15 cellular contexts compared by ENCODE assay signal in genomic region chrX:53930513-53931380, GRCh38.
DNase-seq lines count a peak whose midpoint lies in the region; ATAC-seq and TF ChIP-seq lines count a peak whose summit lies in the region.
"Had no signal": no experiment of that assay in that cellular context is flagged by ENCODE, and none has a peak within 500 bp of the region (broad histone marks: within the 10 kb centered on the region; RNA-seq: fewer than 3 reads in every experiment).

No MANE protein-coding gene starts in this region.

- H3K4me1 Mint-ChIP-seq in activated naive CD4-positive, alpha-beta T cell treated with anti-CD3 and anti-CD28 coated beads for 36 hours (ENCODE audit: low read depth) = peaks cover 13% of the 10 kb centered on the region
- H3K4me1 Mint-ChIP-seq in activated naive CD4-positive, alpha-beta T cell treated with anti-CD3 and anti-CD28 coated beads, Interleukin-2, amount 10 ng/mL, durations not matched to agents 7 days and 5 days = peaks cover 13% of the 10 kb centered on the region
- peaks cover 5% of the 10 kb centered on the region for H3K4me1 Mint-ChIP-seq in stimulated activated effector memory CD8-positive, alpha-beta T cell treated with anti-CD3 and anti-CD28 coated beads, Interleukin-12 subunit alpha, Interleukin-12 subunit beta, amount 100 ng/mL, for 72 hours

- intact Hi-C loops in activated naive CD4-positive, alpha-beta T cell treated with anti-CD3 and anti-CD28 coated beads for 36 hours (cut with micrococcal nuclease) = no loop called here
- intact Hi-C loops in left ventricle myocardium superior (cut with micrococcal nuclease) = no loop called here
- intact Hi-C loops in uterus (cut with DNase I; ENCODE audit: low total_unique reads) = no loop called here

- peak; percentile 32 for ATAC-seq in stimulated activated effector memory CD8-positive, alpha-beta T cell treated with anti-CD3 and anti-CD28 coated beads, Interleukin-12 subunit alpha, Interleukin-12 subunit beta, amount 100 ng/mL, for 72 hours
- ATAC-seq in GM18511 (IDR thresholded peaks at IDR 0.05; ENCODE audit: unreplicated experiment) = no peak
- ATAC-seq in left ventricle myocardium superior = no peak
- ATAC-seq: heart right ventricle, lower lobe of right lung had no signal

- no peaks in the 10 kb centered on the region for H3K79me2 ChIP-seq in fibroblast of lung (ENCODE audit: control insufficient read depth, insufficient read depth, low read length)

- no peak overlapping the region for H3K4me3 ChIP-seq in fibroblast of lung (replicated peaks in 1 of 4; ENCODE audit: control extremely low read depth in 1 of 4, insufficient read depth in 1 of 4, low read depth in 3 of 4, low read length in 4 of 4)
- no peak overlapping the region for H3K4me3 ChIP-seq in uterus
- H3K4me3 ChIP-seq: heart right ventricle, lower lobe of right lung had no signal

- H3K36me3 ChIP-seq in fibroblast of lung (ENCODE audit: control insufficient read depth, insufficient read depth, low read length) = no peaks in the 10 kb centered on the region
- no peaks in the 10 kb centered on the region for H3K36me3 ChIP-seq in uterus
- H3K36me3 ChIP-seq: heart right ventricle, lower lobe of right lung, neutrophil had no signal

- no peak overlapping the region for H3K4me2 ChIP-seq in fibroblast of lung (ENCODE audit: extremely low read depth, insufficient read depth, low read length)

- DNase-seq in activated naive CD4-positive, alpha-beta T cell treated with anti-CD3 and anti-CD28 coated beads for 36 hours = peak; percentile 7
- DNase-seq in activated naive CD4-positive, alpha-beta T cell treated with anti-CD3 and anti-CD28 coated beads, Interleukin-2, amount 10 ng/mL, durations not matched to agents 7 days and 5 days = no peak
- DNase-seq in RKO (ENCODE audit: low spot score) = peak; percentile 4
- peak; percentile 68 to 74 for DNase-seq in fibroblast of lung (ENCODE audit: low read depth in 2 of 2)
- no peak for DNase-seq in stimulated activated effector memory CD8-positive, alpha-beta T cell treated with anti-CD3 and anti-CD28 coated beads, Interleukin-12 subunit alpha, Interleukin-12 subunit beta, amount 100 ng/mL, for 72 hours (ENCODE audit: low spot score in 2 of 2)
- DNase-seq in left ventricle myocardium superior = no peak
- DNase-seq in uterus = no peak
- DNase-seq: activated naive CD8-positive, alpha-beta T cell treated with anti-CD3 and anti-CD28 coated beads, Interleukin-2, amount 10 ng/mL, durations not matched to agents 7 days and 5 days; DMS79 treated with DMSO at 0.1 percent for 48 hours; heart right ventricle; lower lobe of right lung; stimulated activated CD4-positive, alpha-beta T cell treated with anti-CD3 and anti-CD28 coated beads, Interleukin-12 subunit alpha, Interleukin-12 subunit beta, amount 100 ng/mL, for 4 hours; T-helper 1 cell had no signal

- no peaks in the 10 kb centered on the region for H3K27me3 Mint-ChIP-seq in activated naive CD4-positive, alpha-beta T cell treated with anti-CD3 and anti-CD28 coated beads for 36 hours (ENCODE audit: low read depth)
- no peaks in the 10 kb centered on the region for H3K27me3 Mint-ChIP-seq in activated naive CD4-positive, alpha-beta T cell treated with anti-CD3 and anti-CD28 coated beads, Interleukin-2, amount 10 ng/mL, durations not matched to agents 7 days and 5 days
- H3K27me3 Mint-ChIP-seq: activated naive CD8-positive, alpha-beta T cell treated with anti-CD3 and anti-CD28 coated beads, Interleukin-2, amount 10 ng/mL, durations not matched to agents 7 days and 5 days had no signal

- H4K20me1 ChIP-seq in fibroblast of lung (ENCODE audit: control insufficient read depth, extremely low read depth, insufficient read depth, low read length) = no peaks in the 10 kb centered on the region

- H3K4me1 ChIP-seq in fibroblast of lung (ENCODE audit: control insufficient read depth, extremely low read depth, insufficient read depth, low read length) (no peaks in the 10 kb centered on the region), uterus (no peaks in the 10 kb centered on the region)
- H3K4me1 ChIP-seq: heart right ventricle, lower lobe of right lung had no signal

- no peak overlapping the region for H3K4me3 Mint-ChIP-seq in activated naive CD4-positive, alpha-beta T cell treated with anti-CD3 and anti-CD28 coated beads for 36 hours
- no peak overlapping the region for H3K4me3 Mint-ChIP-seq in activated naive CD4-positive, alpha-beta T cell treated with anti-CD3 and anti-CD28 coated beads, Interleukin-2, amount 10 ng/mL, durations not matched to agents 7 days and 5 days
- no peak overlapping the region for H3K4me3 Mint-ChIP-seq in stimulated activated effector memory CD8-positive, alpha-beta T cell treated with anti-CD3 and anti-CD28 coated beads, Interleukin-12 subunit alpha, Interleukin-12 subunit beta, amount 100 ng/mL, for 72 hours
- H3K4me3 Mint-ChIP-seq: activated naive CD8-positive, alpha-beta T cell treated with anti-CD3 and anti-CD28 coated beads, Interleukin-2, amount 10 ng/mL, durations not matched to agents 7 days and 5 days had no signal

- H3K27ac Mint-ChIP-seq in activated naive CD4-positive, alpha-beta T cell treated with anti-CD3 and anti-CD28 coated beads for 36 hours = no peak overlapping the region
- no peak overlapping the region for H3K27ac Mint-ChIP-seq in activated naive CD4-positive, alpha-beta T cell treated with anti-CD3 and anti-CD28 coated beads, Interleukin-2, amount 10 ng/mL, durations not matched to agents 7 days and 5 days
- no peak overlapping the region for H3K27ac Mint-ChIP-seq in stimulated activated effector memory CD8-positive, alpha-beta T cell treated with anti-CD3 and anti-CD28 coated beads, Interleukin-12 subunit alpha, Interleukin-12 subunit beta, amount 100 ng/mL, for 72 hours
- H3K27ac Mint-ChIP-seq: activated naive CD8-positive, alpha-beta T cell treated with anti-CD3 and anti-CD28 coated beads, Interleukin-2, amount 10 ng/mL, durations not matched to agents 7 days and 5 days had no signal

- no peak overlapping the region for H3K9ac ChIP-seq in fibroblast of lung (ENCODE audit: insufficient read depth, low read length)

- CTCF ChIA-PET in activated naive CD4-positive, alpha-beta T cell treated with anti-CD3 and anti-CD28 coated beads for 36 hours (lab: Charles Lee) = no interaction called here
- CTCF ChIA-PET in activated naive CD4-positive, alpha-beta T cell treated with anti-CD3 and anti-CD28 coated beads, Interleukin-2, amount 10 ng/mL, durations not matched to agents 7 days and 5 days (lab: Charles Lee) = no interaction called here

- H2AFZ ChIP-seq in fibroblast of lung (ENCODE audit: low read length) = no peak overlapping the region

- TF ChIP-seq CTCF in fibroblast of lung (conservative IDR thresholded peaks at IDR 0.05 in 1 of 2, IDR thresholded peaks at IDR 0.05 in 1 of 2; ENCODE audit: low read depth in 1 of 2, low read length in 2 of 2) (no peak), uterus (IDR thresholded peaks at IDR 0.05) (no peak)

- H3K27ac ChIP-seq in fibroblast of lung (ENCODE audit: insufficient read depth, low read length) = no peak overlapping the region
- no peak overlapping the region for H3K27ac ChIP-seq in uterus
- H3K27ac ChIP-seq: heart right ventricle, lower lobe of right lung, neutrophil had no signal

- peaks cover 3% of the 10 kb centered on the region for H3K36me3 Mint-ChIP-seq in activated naive CD4-positive, alpha-beta T cell treated with anti-CD3 and anti-CD28 coated beads for 36 hours (ENCODE audit: low read depth)
- peaks cover 2% of the 10 kb centered on the region for H3K36me3 Mint-ChIP-seq in activated naive CD4-positive, alpha-beta T cell treated with anti-CD3 and anti-CD28 coated beads, Interleukin-2, amount 10 ng/mL, durations not matched to agents 7 days and 5 days
- no peaks in the 10 kb centered on the region for H3K36me3 Mint-ChIP-seq in stimulated activated effector memory CD8-positive, alpha-beta T cell treated with anti-CD3 and anti-CD28 coated beads, Interleukin-12 subunit alpha, Interleukin-12 subunit beta, amount 100 ng/mL, for 72 hours

- TF ChIP-seq POLR2A in uterus (IDR thresholded peaks at IDR 0.05) = no peak

- H3K9me3 ChIP-seq in fibroblast of lung (ENCODE audit: control insufficient read depth, insufficient read depth, low read depth, low read length) = no peaks in the 10 kb centered on the region
- H3K9me3 ChIP-seq in uterus = no peaks in the 10 kb centered on the region
- H3K9me3 ChIP-seq: heart right ventricle, lower lobe of right lung, neutrophil had no signal

- no peaks in the 10 kb centered on the region for H3K27me3 ChIP-seq in fibroblast of lung (ENCODE audit: control insufficient read depth, insufficient read depth, low read length)
- no peaks in the 10 kb centered on the region for H3K27me3 ChIP-seq in uterus
- H3K27me3 ChIP-seq: heart right ventricle, neutrophil had no signal

- H3K9me3 Mint-ChIP-seq in activated naive CD4-positive, alpha-beta T cell treated with anti-CD3 and anti-CD28 coated beads for 36 hours = no peaks in the 10 kb centered on the region
- no peaks in the 10 kb centered on the region for H3K9me3 Mint-ChIP-seq in activated naive CD4-positive, alpha-beta T cell treated with anti-CD3 and anti-CD28 coated beads, Interleukin-2, amount 10 ng/mL, durations not matched to agents 7 days and 5 days
- H3K9me3 Mint-ChIP-seq in stimulated activated effector memory CD8-positive, alpha-beta T cell treated with anti-CD3 and anti-CD28 coated beads, Interleukin-12 subunit alpha, Interleukin-12 subunit beta, amount 100 ng/mL, for 72 hours = no peaks in the 10 kb centered on the region
- H3K9me3 Mint-ChIP-seq: activated naive CD8-positive, alpha-beta T cell treated with anti-CD3 and anti-CD28 coated beads, Interleukin-2, amount 10 ng/mL, durations not matched to agents 7 days and 5 days had no signal

Comparison
In these comparisons a context has a peak if more than half of its experiments do, and no peak if none do; other contexts are left out.
1. DNase-seq: peak in activated naive CD4-positive, alpha-beta T cell treated with anti-CD3 and anti-CD28 coated beads for 36 hours (single experiment), RKO (single experiment) and fibroblast of lung (2 of 2); none in activated naive CD4-positive, alpha-beta T cell treated with anti-CD3 and anti-CD28 coated beads, Interleukin-2, amount 10 ng/mL, durations not matched to agents 7 days and 5 days (single experiment), stimulated activated effector memory CD8-positive, alpha-beta T cell treated with anti-CD3 and anti-CD28 coated beads, Interleukin-12 subunit alpha, Interleukin-12 subunit beta, amount 100 ng/mL, for 72 hours (0 of 2), left ventricle myocardium superior (single experiment) and uterus (0 of 2).